ENCODE assay signal across 24 cellular contexts in genomic region chr6:150883521-150883920, GRCh38. TPM values are rescaled to one million over a fixed set of nuclear protein-coding genes. Genes with fewer than 3 reads are reported as not detected.
A peak's percentile ranks its signal among the peaks of the same experiment; 100 is the strongest.
DNase-seq lines count a peak whose midpoint lies in the region; ATAC-seq and TF ChIP-seq lines count a peak whose summit lies in the region.
"Had no signal": no experiment of that assay in that cellular context is flagged by ENCODE, and none has a peak within 500 bp of the region (broad histone marks: within the 10 kb centered on the region; RNA-seq: fewer than 3 reads in every experiment).

No MANE protein-coding gene starts in this region.

- H3K4me1 ChIP-seq in ascending aorta (peaks cover 7 to 44% of the 10 kb centered on the region in 2 donors), thyroid gland (peaks cover 28 to 33% of the 10 kb centered on the region in 2 donors)

- peaks cover 48% of the 10 kb centered on the region for H3K4me1 Mint-ChIP-seq in HFFc6 (ENCODE audit: low read depth)

- WGBS in thyroid gland, 2 donors, result 90 to 92% methylated on average over 3 of the region's 3 CpGs

- peaks cover 49% of the 10 kb centered on the region for H3K36me3 Mint-ChIP-seq in HFFc6 (ENCODE audit: low read depth)

- no peak for TF ChIP-seq CTCF in HFFc6 (IDR thresholded peaks at IDR 0.05)
- no peak for TF ChIP-seq CTCF in ascending aorta (IDR thresholded peaks at IDR 0.05)
- TF ChIP-seq CTCF in thyroid gland (IDR thresholded peaks at IDR 0.05), result no peak
- no peak for TF ChIP-seq CTCF in dorsolateral prefrontal cortex (IDR thresholded peaks at IDR 0.05 in 54 of 56, conservative IDR thresholded peaks at IDR 0.05 in 2 of 56; ENCODE audit: low read depth in 1 of 56, partially characterized antibody in 56 of 56)

- peaks cover 2 to 31% of the 10 kb centered on the region in 2 donors for H3K36me3 ChIP-seq in ascending aorta
- H3K36me3 ChIP-seq in thyroid gland, result no peaks in the 10 kb centered on the region

- H3K27ac ChIP-seq in ascending aorta, result peak overlapping the region; percentile 83 to 94
- H3K27ac ChIP-seq in thyroid gland, result peak overlapping the region; percentile 63 to 96 (median 85)
- peak overlapping the region in 2 of 59 donors; percentile 1 to 86 for H3K27ac ChIP-seq in dorsolateral prefrontal cortex
- H3K27ac ChIP-seq: C4-2B had no signal

- peaks cover under 1% of the 10 kb centered on the region; the same call in 1 of the 2 replicates for H3K27me3 Mint-ChIP-seq in HFFc6 (ENCODE audit: insufficient read depth)
- H3K27me3 Mint-ChIP-seq: activated CD4-positive, alpha-beta T cell treated with anti-CD3 and anti-CD28 coated beads for 36 hours; dendritic cell treated with granulocyte-macrophage colony-stimulating factor and Interleukin-4, amounts not matched to agents 40 ng/mL and 50 ng/mL, for 4 days; natural killer cell treated with Interleukin-12 subunit alpha and Interleukin-12 subunit beta and Interleukin-15 and Interleukin-18, amount 100 ng/mL, for 72 hours had no signal

- DNase-seq in HFFc6 (no peak), ascending aorta (ENCODE audit: low spot score in 2 of 2) (peak in 1 of 2 donors; percentile 39), lung microvascular endothelial cell (ENCODE audit: low read depth in 2 of 2) (peak; percentile 32 to 44), thyroid gland (no peak), NCI-H187 treated with DMSO at 0.1 percent for 48 hours (lab: John Stamatoyannopoulos, UW) (no peak), dorsolateral prefrontal cortex (no peak)
- DNase-seq: activated CD4-positive, alpha-beta T cell treated with anti-CD3 and anti-CD28 coated beads for 36 hours; activated gamma-delta T cell treated with Interleukin-2 at 50 U/mL for 16 hours; activated T-cell treated with anti-CD3 and anti-CD28 coated beads, Interleukin-2, amount 50 U/mL, for 1 hour; amniotic stem cell; EL; head of caudate nucleus; Kasumi-1; left colon; NCI-H1694; NCI-H2171; NCI-H524 treated with DMSO at 0.1 percent for 48 hours; SK-N-SH; T-helper 2 cell had no signal

- H3K4me3 ChIP-seq in ascending aorta (no peak overlapping the region), thyroid gland (replicated peaks in 1 of 3) (no peak overlapping the region), dorsolateral prefrontal cortex (no peak overlapping the region)

- no peak for ATAC-seq in GM18870 (IDR thresholded peaks at IDR 0.05; ENCODE audit: unreplicated experiment)
- ATAC-seq: activated CD4-positive, alpha-beta T cell treated with anti-CD3 and anti-CD28 coated beads for 36 hours; HCT116; left colon; natural killer cell treated with Interleukin-12 subunit alpha and Interleukin-12 subunit beta and Interleukin-15 and Interleukin-18, amount 100 ng/mL, for 72 hours had no signal

- H3K4me3 Mint-ChIP-seq in HFFc6, result no peak overlapping the region
- H3K4me3 Mint-ChIP-seq: activated CD4-positive, alpha-beta T cell treated with anti-CD3 and anti-CD28 coated beads for 36 hours; dendritic cell treated with granulocyte-macrophage colony-stimulating factor and Interleukin-4, amounts not matched to agents 40 ng/mL and 50 ng/mL, for 4 days; natural killer cell treated with Interleukin-12 subunit alpha and Interleukin-12 subunit beta and Interleukin-15 and Interleukin-18, amount 100 ng/mL, for 72 hours had no signal

- H3K9me3 Mint-ChIP-seq in HFFc6, result no peaks in the 10 kb centered on the region
- H3K9me3 Mint-ChIP-seq: dendritic cell treated with granulocyte-macrophage colony-stimulating factor and Interleukin-4, amounts not matched to agents 40 ng/mL and 50 ng/mL, for 4 days; natural killer cell treated with Interleukin-12 subunit alpha and Interleukin-12 subunit beta and Interleukin-15 and Interleukin-18, amount 100 ng/mL, for 72 hours had no signal

- TF ChIP-seq POLR2A in thyroid gland (IDR thresholded peaks at IDR 0.05), result no peak

- H3K9me3 ChIP-seq in ascending aorta (no peaks in the 10 kb centered on the region), thyroid gland (no peaks in the 10 kb centered on the region)
- H3K9me3 ChIP-seq: SK-N-SH had no signal

- intact Hi-C loops in ascending aorta (cut with DNase I), result loop anchor here (2.0 kb wide), 1 partner anchor 19 kb away; the partner anchor contains the start of gene MTHFD1L
- intact Hi-C loops in thyroid gland (cut with DNase I), result no loop called here
- intact Hi-C loops in dorsolateral prefrontal cortex (cut with DNase I), result no loop called here

- H3K27me3 ChIP-seq in ascending aorta, result no peaks in the 10 kb centered on the region
- H3K27me3 ChIP-seq in thyroid gland, result no peaks in the 10 kb centered on the region
- no peaks in the 10 kb centered on the region for H3K27me3 ChIP-seq in dorsolateral prefrontal cortex

- peak overlapping the region; percentile 88 for H3K27ac Mint-ChIP-seq in HFFc6
- H3K27ac Mint-ChIP-seq: activated CD4-positive, alpha-beta T cell treated with anti-CD3 and anti-CD28 coated beads for 36 hours; dendritic cell treated with granulocyte-macrophage colony-stimulating factor and Interleukin-4, amounts not matched to agents 40 ng/mL and 50 ng/mL, for 4 days; natural killer cell treated with Interleukin-12 subunit alpha and Interleukin-12 subunit beta and Interleukin-15 and Interleukin-18, amount 100 ng/mL, for 72 hours had no signal

RNA-seq across cellular contexts. Expression of gene MTHFD1L, which starts 18.0 kb away (rescaled TPM):
- total RNA-seq in HFFc6 (2021; fragmentation: NEBNext Ultra II Directional; extraction: Animal tissue kit (Norgen Biotek cat#: 25700)), result 10 to 100 TPM; 67.5 to 88.7 (median 80.9) TPM
- total RNA-seq in ascending aorta, result 10.4 TPM
- 30.3 and 45.6 TPM in 2 replicates for total RNA-seq in lung microvascular endothelial cell
- total RNA-seq in thyroid gland, result 10 to 100 TPM in 3 of 4 donors, 1 to 10 TPM in 1; 8.7 to 14.6 (median 11.0) TPM
- 10 to 100 TPM; 13.5 to 41.0 (median 24.9) TPM for total RNA-seq in dorsolateral prefrontal cortex

Comparison
In these comparisons a context has a peak if more than half of its experiments do, and no peak if none do; other contexts are left out.
1. DNase-seq: peak in lung microvascular endothelial cell (2 of 2); none in HFFc6 (single experiment), thyroid gland (0 of 2), NCI-H187 treated with DMSO at 0.1 percent for 48 hours (single experiment) and dorsolateral prefrontal cortex (0 of 10).